Comparison of ENCODE assay signal across 1 cellular context in the genomic region with DNA sequence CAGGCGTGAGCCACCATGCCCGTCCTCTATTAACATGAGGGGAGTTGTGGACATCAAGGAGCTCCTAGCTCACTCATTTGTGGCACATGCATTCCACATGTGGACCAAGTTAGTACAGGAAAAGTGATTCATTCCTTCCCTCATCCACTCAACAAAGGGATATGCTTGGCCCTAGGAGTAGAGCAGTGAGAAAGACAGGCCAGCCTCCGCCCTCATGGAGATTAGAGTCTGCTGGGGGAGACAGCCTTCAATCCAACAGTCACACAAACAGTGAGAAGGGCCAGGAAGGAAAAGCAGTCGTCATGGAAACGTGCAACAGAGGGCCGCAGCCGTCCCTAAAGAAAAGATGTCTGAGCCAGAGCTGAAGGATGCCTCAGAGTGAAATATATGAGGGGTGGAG.
TF ChIP-seq lines count a peak whose summit lies in the region.

No MANE protein-coding gene starts in this region.

TF ChIP-seq in IMR-90, 13 proteins besides CTCF, POLR2A, EP300 and RAD21 (continued from another document):
- TF ChIP-seq RCOR1 (IDR thresholded peaks at IDR 0.05; ENCODE audit: insufficient replicate concordance, low read length) (no peak), MAFK (IDR thresholded peaks at IDR 0.05; ENCODE audit: low read depth, low read length) (no peak), MXI1 (IDR thresholded peaks at IDR 0.05; ENCODE audit: borderline replicate concordance, low read depth, low read length) (no peak), USF2 (IDR thresholded peaks at IDR 0.05; ENCODE audit: low read depth, low read length) (no peak), NFE2L2 (IDR thresholded peaks at IDR 0.05; ENCODE audit: low read depth, low read length) (no peak), ELK1 (IDR thresholded peaks at IDR 0.05; ENCODE audit: borderline replicate concordance, low read depth, low read length) (no peak), SMC3 (IDR thresholded peaks at IDR 0.05; ENCODE audit: low read depth, low read length) (no peak), CHD1 (IDR thresholded peaks at IDR 0.05; ENCODE audit: low read depth, low read length) (no peak), BHLHE40 (IDR thresholded peaks at IDR 0.05; ENCODE audit: low read depth, low read length) (no peak), FOS (IDR thresholded peaks at IDR 0.05; ENCODE audit: low read depth, low read length) (no peak), RFX5 (IDR thresholded peaks at IDR 0.05; ENCODE audit: low read depth, low read length) (no peak)
